In the genomic region with DNA sequence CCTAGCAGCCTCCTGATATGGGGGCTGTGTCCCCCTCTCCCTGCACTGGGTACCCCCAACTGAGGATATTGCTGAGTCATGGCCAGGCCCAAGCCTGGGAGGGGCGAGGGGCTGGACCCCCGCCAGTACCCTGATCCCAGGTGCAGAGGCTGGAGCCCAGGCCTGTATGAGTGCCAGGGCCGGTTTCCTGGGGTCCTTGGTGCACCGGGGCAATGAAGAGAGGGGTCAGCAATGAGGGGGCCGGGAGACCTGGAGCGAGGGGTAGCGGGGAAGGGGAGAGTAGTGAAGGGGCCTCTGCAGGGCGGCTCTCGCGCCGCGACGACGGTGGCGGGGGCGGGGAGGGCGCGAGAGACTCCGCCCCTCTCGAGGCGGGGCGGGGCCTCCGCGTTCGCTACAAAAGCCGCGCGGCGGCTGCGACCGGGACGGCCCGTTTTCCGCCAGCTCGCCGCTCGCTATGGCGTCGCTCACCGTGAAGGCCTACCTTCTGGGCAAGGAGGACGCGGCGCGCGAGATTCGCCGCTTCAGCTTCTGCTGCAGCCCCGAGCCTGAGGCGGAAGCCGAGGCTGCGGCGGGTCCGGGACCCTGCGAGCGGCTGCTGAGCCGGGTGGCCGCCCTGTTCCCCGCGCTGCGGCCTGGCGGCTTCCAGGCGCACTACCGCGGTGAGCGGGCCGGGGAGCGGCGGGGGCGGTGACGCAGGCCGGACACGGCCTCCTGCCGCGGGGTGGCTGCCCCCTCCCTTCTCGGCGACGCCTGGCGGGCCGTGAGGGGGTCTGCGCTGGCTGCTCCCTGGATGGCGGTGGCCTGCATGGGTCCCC, we compare ENCODE assay signal across 1 cellular context.
TF ChIP-seq lines count a peak whose summit lies in the region.

A gene (plus strand): TSS at position 423 of the 815 bp plus-strand sequence. CDS start 32 bp downstream, at position 455.

TF ChIP-seq in HepG2, 621 proteins besides CTCF, POLR2A, EP300 and RAD21 (continued from another document and continues in another):
- TF ChIP-seq, protein P1, sequence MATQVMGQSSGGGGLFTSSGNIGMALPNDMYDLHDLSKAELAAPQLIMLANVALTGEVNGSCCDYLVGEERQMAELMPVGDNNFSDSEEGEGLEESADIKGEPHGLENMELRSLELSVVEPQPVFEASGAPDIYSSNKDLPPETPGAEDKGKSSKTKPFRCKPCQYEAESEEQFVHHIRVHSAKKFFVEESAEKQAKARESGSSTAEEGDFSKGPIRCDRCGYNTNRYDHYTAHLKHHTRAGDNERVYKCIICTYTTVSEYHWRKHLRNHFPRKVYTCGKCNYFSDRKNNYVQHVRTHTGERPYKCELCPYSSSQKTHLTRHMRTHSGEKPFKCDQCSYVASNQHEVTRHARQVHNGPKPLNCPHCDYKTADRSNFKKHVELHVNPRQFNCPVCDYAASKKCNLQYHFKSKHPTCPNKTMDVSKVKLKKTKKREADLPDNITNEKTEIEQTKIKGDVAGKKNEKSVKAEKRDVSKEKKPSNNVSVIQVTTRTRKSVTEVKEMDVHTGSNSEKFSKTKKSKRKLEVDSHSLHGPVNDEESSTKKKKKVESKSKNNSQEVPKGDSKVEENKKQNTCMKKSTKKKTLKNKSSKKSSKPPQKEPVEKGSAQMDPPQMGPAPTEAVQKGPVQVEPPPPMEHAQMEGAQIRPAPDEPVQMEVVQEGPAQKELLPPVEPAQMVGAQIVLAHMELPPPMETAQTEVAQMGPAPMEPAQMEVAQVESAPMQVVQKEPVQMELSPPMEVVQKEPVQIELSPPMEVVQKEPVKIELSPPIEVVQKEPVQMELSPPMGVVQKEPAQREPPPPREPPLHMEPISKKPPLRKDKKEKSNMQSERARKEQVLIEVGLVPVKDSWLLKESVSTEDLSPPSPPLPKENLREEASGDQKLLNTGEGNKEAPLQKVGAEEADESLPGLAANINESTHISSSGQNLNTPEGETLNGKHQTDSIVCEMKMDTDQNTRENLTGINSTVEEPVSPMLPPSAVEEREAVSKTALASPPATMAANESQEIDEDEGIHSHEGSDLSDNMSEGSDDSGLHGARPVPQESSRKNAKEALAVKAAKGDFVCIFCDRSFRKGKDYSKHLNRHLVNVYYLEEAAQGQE (IDR thresholded peaks at IDR 0.05; ENCODE audit: borderline replicate concordance in 1 of 2, low read depth in 1 of 2, low read length in 2 of 2) = peak in 1 of 2 experiments; percentile 52; a peak in 1 of 4 replicates
- TF ChIP-seq ZNF333 (CRISPR knock-in tag; IDR thresholded peaks at IDR 0.05; ENCODE audit: borderline replicate concordance) = peak; percentile 62; the same call in 1 of the 2 replicates
- no peak for TF ChIP-seq ZFP62 (CRISPR knock-in tag; IDR thresholded peaks at IDR 0.05)
- 0 out of 2 replicates have a peak, but pooled peaks have one; percentile 36 for TF ChIP-seq ZNF34 (CRISPR knock-in tag; IDR thresholded peaks at IDR 0.05; ENCODE audit: borderline replicate concordance)
- TF ChIP-seq FOXK2 (IDR thresholded peaks at IDR 0.05) = no peak
- TF ChIP-seq HNRNPUL1 (IDR thresholded peaks at IDR 0.05; ENCODE audit: low read depth, low read length) = no peak
- TF ChIP-seq, protein P2, sequence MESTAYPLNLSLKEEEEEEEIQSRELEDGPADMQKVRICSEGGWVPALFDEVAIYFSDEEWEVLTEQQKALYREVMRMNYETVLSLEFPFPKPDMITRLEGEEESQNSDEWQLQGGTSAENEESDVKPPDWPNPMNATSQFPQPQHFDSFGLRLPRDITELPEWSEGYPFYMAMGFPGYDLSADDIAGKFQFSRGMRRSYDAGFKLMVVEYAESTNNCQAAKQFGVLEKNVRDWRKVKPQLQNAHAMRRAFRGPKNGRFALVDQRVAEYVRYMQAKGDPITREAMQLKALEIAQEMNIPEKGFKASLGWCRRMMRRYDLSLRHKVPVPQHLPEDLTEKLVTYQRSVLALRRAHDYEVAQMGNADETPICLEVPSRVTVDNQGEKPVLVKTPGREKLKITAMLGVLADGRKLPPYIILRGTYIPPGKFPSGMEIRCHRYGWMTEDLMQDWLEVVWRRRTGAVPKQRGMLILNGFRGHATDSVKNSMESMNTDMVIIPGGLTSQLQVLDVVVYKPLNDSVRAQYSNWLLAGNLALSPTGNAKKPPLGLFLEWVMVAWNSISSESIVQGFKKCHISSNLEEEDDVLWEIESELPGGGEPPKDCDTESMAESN (CRISPR knock-in tag; conservative IDR thresholded peaks at IDR 0.05) = peak; percentile 90
- no peak for TF ChIP-seq ZNF530 (CRISPR knock-in tag; IDR thresholded peaks at IDR 0.05; ENCODE audit: low read depth)
- TF ChIP-seq, protein P3, sequence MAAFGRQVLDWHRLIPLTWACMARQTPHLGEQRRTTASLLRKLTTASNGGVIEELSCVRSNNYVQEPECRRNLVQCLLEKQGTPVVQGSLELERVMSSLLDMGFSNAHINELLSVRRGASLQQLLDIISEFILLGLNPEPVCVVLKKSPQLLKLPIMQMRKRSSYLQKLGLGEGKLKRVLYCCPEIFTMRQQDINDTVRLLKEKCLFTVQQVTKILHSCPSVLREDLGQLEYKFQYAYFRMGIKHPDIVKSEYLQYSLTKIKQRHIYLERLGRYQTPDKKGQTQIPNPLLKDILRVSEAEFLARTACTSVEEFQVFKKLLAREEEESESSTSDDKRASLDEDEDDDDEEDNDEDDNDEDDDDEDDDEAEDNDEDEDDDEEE (CRISPR knock-in tag; IDR thresholded peaks at IDR 0.05) = no peak
- TF ChIP-seq, protein P4, sequence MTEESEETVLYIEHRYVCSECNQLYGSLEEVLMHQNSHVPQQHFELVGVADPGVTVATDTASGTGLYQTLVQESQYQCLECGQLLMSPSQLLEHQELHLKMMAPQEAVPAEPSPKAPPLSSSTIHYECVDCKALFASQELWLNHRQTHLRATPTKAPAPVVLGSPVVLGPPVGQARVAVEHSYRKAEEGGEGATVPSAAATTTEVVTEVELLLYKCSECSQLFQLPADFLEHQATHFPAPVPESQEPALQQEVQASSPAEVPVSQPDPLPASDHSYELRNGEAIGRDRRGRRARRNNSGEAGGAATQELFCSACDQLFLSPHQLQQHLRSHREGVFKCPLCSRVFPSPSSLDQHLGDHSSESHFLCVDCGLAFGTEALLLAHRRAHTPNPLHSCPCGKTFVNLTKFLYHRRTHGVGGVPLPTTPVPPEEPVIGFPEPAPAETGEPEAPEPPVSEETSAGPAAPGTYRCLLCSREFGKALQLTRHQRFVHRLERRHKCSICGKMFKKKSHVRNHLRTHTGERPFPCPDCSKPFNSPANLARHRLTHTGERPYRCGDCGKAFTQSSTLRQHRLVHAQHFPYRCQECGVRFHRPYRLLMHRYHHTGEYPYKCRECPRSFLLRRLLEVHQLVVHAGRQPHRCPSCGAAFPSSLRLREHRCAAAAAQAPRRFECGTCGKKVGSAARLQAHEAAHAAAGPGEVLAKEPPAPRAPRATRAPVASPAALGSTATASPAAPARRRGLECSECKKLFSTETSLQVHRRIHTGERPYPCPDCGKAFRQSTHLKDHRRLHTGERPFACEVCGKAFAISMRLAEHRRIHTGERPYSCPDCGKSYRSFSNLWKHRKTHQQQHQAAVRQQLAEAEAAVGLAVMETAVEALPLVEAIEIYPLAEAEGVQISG (CRISPR knock-in tag; IDR thresholded peaks at IDR 0.05) = peak; percentile 77
- TF ChIP-seq, protein P5, sequence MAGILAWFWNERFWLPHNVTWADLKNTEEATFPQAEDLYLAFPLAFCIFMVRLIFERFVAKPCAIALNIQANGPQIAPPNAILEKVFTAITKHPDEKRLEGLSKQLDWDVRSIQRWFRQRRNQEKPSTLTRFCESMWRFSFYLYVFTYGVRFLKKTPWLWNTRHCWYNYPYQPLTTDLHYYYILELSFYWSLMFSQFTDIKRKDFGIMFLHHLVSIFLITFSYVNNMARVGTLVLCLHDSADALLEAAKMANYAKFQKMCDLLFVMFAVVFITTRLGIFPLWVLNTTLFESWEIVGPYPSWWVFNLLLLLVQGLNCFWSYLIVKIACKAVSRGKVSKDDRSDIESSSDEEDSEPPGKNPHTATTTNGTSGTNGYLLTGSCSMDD (CRISPR knock-in tag; IDR thresholded peaks at IDR 0.05) = no peak
- TF ChIP-seq, protein P6, sequence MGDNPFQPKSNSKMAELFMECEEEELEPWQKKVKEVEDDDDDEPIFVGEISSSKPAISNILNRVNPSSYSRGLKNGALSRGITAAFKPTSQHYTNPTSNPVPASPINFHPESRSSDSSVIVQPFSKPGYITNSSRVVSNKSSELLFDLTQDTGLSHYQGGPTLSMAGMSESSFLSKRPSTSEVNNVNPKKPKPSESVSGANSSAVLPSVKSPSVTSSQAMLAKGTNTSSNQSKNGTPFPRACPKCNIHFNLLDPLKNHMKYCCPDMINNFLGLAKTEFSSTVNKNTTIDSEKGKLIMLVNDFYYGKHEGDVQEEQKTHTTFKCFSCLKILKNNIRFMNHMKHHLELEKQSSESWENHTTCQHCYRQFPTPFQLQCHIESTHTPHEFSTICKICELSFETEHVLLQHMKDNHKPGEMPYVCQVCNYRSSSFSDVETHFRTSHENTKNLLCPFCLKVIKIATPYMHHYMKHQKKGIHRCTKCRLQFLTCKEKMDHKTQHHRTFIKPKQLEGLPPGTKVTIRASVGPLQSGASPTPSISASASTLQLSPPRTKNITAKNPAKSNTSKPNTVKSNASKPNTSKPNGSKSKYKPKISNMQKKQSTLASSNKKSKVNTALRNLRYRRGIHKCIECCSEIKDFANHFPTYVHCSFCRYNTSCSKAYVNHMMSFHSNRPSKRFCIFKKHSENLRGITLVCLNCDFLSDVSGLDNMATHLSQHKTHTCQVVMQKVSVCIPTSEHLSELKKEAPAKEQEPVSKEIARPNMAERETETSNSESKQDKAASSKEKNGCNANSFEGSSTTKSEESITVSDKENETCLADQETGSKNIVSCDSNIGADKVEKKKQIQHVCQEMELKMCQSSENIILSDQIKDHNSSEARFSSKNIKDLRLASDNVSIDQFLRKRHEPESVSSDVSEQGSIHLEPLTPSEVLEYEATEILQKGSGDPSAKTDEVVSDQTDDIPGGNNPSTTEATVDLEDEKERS (CRISPR knock-in tag; IDR thresholded peaks at IDR 0.05) = peak; percentile 56; the same call in 1 of the 2 replicates
- 0 out of 2 replicates have a peak, but pooled peaks have one; percentile 84 for TF ChIP-seq ZNF30 (CRISPR knock-in tag; IDR thresholded peaks at IDR 0.05)
- no peak for TF ChIP-seq BRCA1 (CRISPR knock-in tag; IDR thresholded peaks at IDR 0.05)
- TF ChIP-seq, protein P7, sequence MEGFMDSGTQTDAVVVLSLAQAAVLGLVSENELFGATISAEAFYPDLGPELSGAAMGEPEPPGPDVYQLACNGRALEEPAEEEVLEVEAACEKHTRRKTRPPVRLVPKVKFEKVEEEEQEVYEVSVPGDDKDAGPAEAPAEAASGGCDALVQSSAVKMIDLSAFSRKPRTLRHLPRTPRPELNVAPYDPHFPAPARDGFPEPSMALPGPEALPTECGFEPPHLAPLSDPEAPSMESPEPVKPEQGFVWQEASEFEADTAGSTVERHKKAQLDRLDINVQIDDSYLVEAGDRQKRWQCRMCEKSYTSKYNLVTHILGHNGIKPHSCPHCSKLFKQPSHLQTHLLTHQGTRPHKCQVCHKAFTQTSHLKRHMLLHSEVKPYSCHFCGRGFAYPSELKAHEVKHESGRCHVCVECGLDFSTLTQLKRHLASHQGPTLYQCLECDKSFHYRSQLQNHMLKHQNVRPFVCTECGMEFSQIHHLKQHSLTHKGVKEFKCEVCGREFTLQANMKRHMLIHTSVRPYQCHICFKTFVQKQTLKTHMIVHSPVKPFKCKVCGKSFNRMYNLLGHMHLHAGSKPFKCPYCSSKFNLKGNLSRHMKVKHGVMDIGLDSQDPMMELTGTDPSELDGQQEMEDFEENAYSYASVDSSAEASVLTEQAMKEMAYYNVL (CRISPR knock-in tag; IDR thresholded peaks at IDR 0.05; ENCODE audit: borderline replicate concordance) = 0 out of 2 replicates have a peak, but pooled peaks have one; percentile 69
- TF ChIP-seq, protein P8, sequence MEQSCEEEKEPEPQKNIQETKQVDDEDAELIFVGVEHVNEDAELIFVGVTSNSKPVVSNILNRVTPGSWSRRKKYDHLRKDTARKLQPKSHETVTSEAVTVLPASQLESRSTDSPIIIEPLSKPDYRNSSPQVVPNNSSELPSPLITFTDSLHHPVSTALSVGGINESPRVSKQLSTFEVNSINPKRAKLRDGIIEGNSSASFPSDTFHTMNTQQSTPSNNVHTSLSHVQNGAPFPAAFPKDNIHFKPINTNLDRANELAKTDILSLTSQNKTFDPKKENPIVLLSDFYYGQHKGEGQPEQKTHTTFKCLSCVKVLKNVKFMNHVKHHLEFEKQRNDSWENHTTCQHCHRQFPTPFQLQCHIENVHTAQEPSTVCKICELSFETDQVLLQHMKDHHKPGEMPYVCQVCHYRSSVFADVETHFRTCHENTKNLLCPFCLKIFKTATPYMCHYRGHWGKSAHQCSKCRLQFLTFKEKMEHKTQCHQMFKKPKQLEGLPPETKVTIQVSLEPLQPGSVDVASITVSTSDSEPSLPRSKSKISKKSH (CRISPR knock-in tag; IDR thresholded peaks at IDR 0.05; ENCODE audit: borderline replicate concordance) = peak; percentile 16; the same call in 1 of the 2 replicates
- TF ChIP-seq MXD4 (CRISPR knock-in tag; IDR thresholded peaks at IDR 0.05) = no peak; the same call in none of the 2 replicates
- 0 out of 2 replicates have a peak, but pooled peaks have one; percentile 75 for TF ChIP-seq ZNF234 (CRISPR knock-in tag; conservative IDR thresholded peaks at IDR 0.05)
- TF ChIP-seq, protein P9, sequence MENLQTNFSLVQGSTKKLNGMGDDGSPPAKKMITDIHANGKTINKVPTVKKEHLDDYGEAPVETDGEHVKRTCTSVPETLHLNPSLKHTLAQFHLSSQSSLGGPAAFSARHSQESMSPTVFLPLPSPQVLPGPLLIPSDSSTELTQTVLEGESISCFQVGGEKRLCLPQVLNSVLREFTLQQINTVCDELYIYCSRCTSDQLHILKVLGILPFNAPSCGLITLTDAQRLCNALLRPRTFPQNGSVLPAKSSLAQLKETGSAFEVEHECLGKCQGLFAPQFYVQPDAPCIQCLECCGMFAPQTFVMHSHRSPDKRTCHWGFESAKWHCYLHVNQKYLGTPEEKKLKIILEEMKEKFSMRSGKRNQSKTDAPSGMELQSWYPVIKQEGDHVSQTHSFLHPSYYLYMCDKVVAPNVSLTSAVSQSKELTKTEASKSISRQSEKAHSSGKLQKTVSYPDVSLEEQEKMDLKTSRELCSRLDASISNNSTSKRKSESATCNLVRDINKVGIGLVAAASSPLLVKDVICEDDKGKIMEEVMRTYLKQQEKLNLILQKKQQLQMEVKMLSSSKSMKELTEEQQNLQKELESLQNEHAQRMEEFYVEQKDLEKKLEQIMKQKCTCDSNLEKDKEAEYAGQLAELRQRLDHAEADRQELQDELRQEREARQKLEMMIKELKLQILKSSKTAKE (CRISPR knock-in tag; IDR thresholded peaks at IDR 0.05; ENCODE audit: borderline replicate concordance) = peak; percentile 70
- TF ChIP-seq SETDB1 (CRISPR knock-in tag; IDR thresholded peaks at IDR 0.05; ENCODE audit: borderline replicate concordance) = no peak
- TF ChIP-seq, protein P10, sequence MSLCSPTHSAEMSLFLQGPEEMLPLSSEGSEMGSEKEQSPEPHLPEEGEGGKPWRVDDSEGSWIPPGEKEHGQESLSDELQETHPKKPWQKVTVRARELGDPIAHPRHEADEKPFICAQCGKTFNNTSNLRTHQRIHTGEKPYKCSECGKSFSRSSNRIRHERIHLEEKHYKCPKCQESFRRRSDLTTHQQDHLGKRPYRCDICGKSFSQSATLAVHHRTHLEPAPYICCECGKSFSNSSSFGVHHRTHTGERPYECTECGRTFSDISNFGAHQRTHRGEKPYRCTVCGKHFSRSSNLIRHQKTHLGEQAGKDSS (CRISPR knock-in tag; IDR thresholded peaks at IDR 0.05; ENCODE audit: borderline replicate concordance, low read depth) = peak; percentile 32; the same call in 1 of the 2 replicates
- peak; percentile 27; the same call in 1 of the 2 replicates for TF ChIP-seq ETV5 (CRISPR knock-in tag; IDR thresholded peaks at IDR 0.05; ENCODE audit: borderline replicate concordance)
- 0 out of 2 replicates have a peak, but pooled peaks have one; percentile 18 for TF ChIP-seq KMT2B (CRISPR knock-in tag; IDR thresholded peaks at IDR 0.05)
- no peak for TF ChIP-seq IRX3 (CRISPR knock-in tag; IDR thresholded peaks at IDR 0.05; ENCODE audit: borderline replicate concordance, low read depth)
- TF ChIP-seq PHF21A (CRISPR knock-in tag; IDR thresholded peaks at IDR 0.05) = 0 out of 2 replicates have a peak, but pooled peaks have one; percentile 25
